In genomic region chr17:77882040-77882439, GRCh38 we compare ENCODE assay signal across 9 cellular contexts.
DNase-seq lines count a peak whose midpoint lies in the region; ATAC-seq, FAIRE-seq and TF ChIP-seq lines count a peak whose summit lies in the region.
"Had no signal": no experiment of that assay in that cellular context is flagged by ENCODE, and none has a peak within 500 bp of the region (broad histone marks: within the 10 kb centered on the region; RNA-seq: fewer than 3 reads in every experiment).

No MANE protein-coding gene starts in this region.

- H3K4me1 ChIP-seq in kidney (ENCODE audit: control insufficient read depth in 1 of 2, insufficient read depth in 1 of 2, low read depth in 1 of 2, low read length in 2 of 2) (peaks cover 0 to 23% of the 10 kb centered on the region in 2 donors), thyroid gland (peaks cover 0 to 32% of the 10 kb centered on the region in 2 donors)

- peak overlapping the region; percentile 95 for H3K27ac Mint-ChIP-seq in activated naive CD4-positive, alpha-beta T cell treated with anti-CD3 and anti-CD28 coated beads, Interleukin-2, amount 10 ng/mL, durations not matched to agents 7 days and 5 days
- no peak overlapping the region for H3K27ac Mint-ChIP-seq in WTC11

- H3K4me3 ChIP-seq in kidney (ENCODE audit: low read length in 2 of 2) (no peak overlapping the region), thyroid gland (replicated peaks in 1 of 3) (no peak overlapping the region)

- 80 to 86% methylated on average over 4 of the region's 4 CpGs for WGBS in thyroid gland, 2 donors

- CTCF ChIA-PET in activated naive CD4-positive, alpha-beta T cell treated with anti-CD3 and anti-CD28 coated beads, Interleukin-2, amount 10 ng/mL, durations not matched to agents 7 days and 5 days (lab: Charles Lee), result interaction anchor here (1.6 to 1.8 kb wide), 2 partner anchors 10 to 13 kb away, joined by 4 to 8 read pairs; no protein-coding TSS in a partner anchor
- CTCF ChIA-PET in WTC11 (lab: Charles Lee), result interaction anchor here (0.8 to 3.2 kb wide), 3 partner anchors 10 to 137 kb away, joined by 3 to 29 read pairs (median 3); no protein-coding TSS in a partner anchor

- intact Hi-C loops in kidney (cut with DNase I) (no loop called here), thyroid gland (cut with DNase I) (no loop called here)

- no peak for DNase-seq in activated naive CD4-positive, alpha-beta T cell treated with anti-CD3 and anti-CD28 coated beads, Interleukin-2, amount 10 ng/mL, durations not matched to agents 7 days and 5 days
- no peak for DNase-seq in activated naive CD4-positive, alpha-beta T cell treated with anti-CD3 and anti-CD28 coated beads, Interleukin-2, amount 50 U/mL, for 16 hours
- DNase-seq in WTC11 (ENCODE audit: low spot score), result no peak
- peak; percentile 14 for DNase-seq in kidney
- DNase-seq in substantia nigra (lab: John Stamatoyannopoulos, UW), result no peak
- DNase-seq in thyroid gland, result no peak
- DNase-seq in stimulated activated CD4-positive, alpha-beta T cell treated with anti-CD3 and anti-CD28 coated beads, Interleukin-4, amount 100 ng/mL, for 1 hour, result no peak
- DNase-seq in AML-193 (lab: John Stamatoyannopoulos, UW), result no peak
- DNase-seq: NCI-H187 treated with DMSO at 0.1 percent for 48 hours had no signal

- no peaks in the 10 kb centered on the region for H3K27me3 ChIP-seq in thyroid gland

- FAIRE-seq in kidney (lab: Jason Lieb, UNC), result no peak

- POLR2A ChIA-PET in WTC11 (lab: Charles Lee), result no interaction called here

- no peak overlapping the region for H3K27ac ChIP-seq in kidney (ENCODE audit: low read depth in 2 of 2, low read length in 2 of 2)
- H3K27ac ChIP-seq in substantia nigra (ENCODE audit: low read depth, low read length, poor library complexity, severe bottlenecking), result peak overlapping the region; percentile 55
- no peak overlapping the region for H3K27ac ChIP-seq in thyroid gland

- no peak for TF ChIP-seq CTCF in WTC11 (IDR thresholded peaks at IDR 0.05)
- TF ChIP-seq CTCF in kidney (IDR thresholded peaks at IDR 0.05; ENCODE audit: borderline replicate concordance, extremely low read depth, insufficient read depth), result no peak
- TF ChIP-seq CTCF in thyroid gland (IDR thresholded peaks at IDR 0.05), result no peak

- no peak for ATAC-seq in WTC11

- no peak overlapping the region for H3K9ac ChIP-seq in kidney (ENCODE audit: low read length in 2 of 2)

- H3K36me3 Mint-ChIP-seq in activated naive CD4-positive, alpha-beta T cell treated with anti-CD3 and anti-CD28 coated beads, Interleukin-2, amount 10 ng/mL, durations not matched to agents 7 days and 5 days, result no peaks in the 10 kb centered on the region
- H3K36me3 Mint-ChIP-seq in WTC11, result no peaks in the 10 kb centered on the region

- H3K4me1 Mint-ChIP-seq in activated naive CD4-positive, alpha-beta T cell treated with anti-CD3 and anti-CD28 coated beads, Interleukin-2, amount 10 ng/mL, durations not matched to agents 7 days and 5 days, result peaks cover 69% of the 10 kb centered on the region
- peaks cover 21% of the 10 kb centered on the region for H3K4me1 Mint-ChIP-seq in WTC11

- peaks cover 34% of the 10 kb centered on the region for H3K27me3 Mint-ChIP-seq in activated naive CD4-positive, alpha-beta T cell treated with anti-CD3 and anti-CD28 coated beads, Interleukin-2, amount 10 ng/mL, durations not matched to agents 7 days and 5 days
- peaks cover 15% of the 10 kb centered on the region for H3K27me3 Mint-ChIP-seq in WTC11 (ENCODE audit: low read depth)

- peak overlapping the region; percentile 78 for H3K4me3 Mint-ChIP-seq in activated naive CD4-positive, alpha-beta T cell treated with anti-CD3 and anti-CD28 coated beads, Interleukin-2, amount 10 ng/mL, durations not matched to agents 7 days and 5 days
- H3K4me3 Mint-ChIP-seq in WTC11, result no peak overlapping the region

- no peaks in the 10 kb centered on the region for H3K9me3 Mint-ChIP-seq in activated naive CD4-positive, alpha-beta T cell treated with anti-CD3 and anti-CD28 coated beads, Interleukin-2, amount 10 ng/mL, durations not matched to agents 7 days and 5 days
- H3K9me3 Mint-ChIP-seq in WTC11, result no peaks in the 10 kb centered on the region

- no peaks in the 10 kb centered on the region for H3K36me3 ChIP-seq in kidney (ENCODE audit: control insufficient read depth in 1 of 2, insufficient read depth in 2 of 2, low read length in 2 of 2)
- H3K36me3 ChIP-seq in thyroid gland, result no peaks in the 10 kb centered on the region

- TF ChIP-seq POLR2A in thyroid gland (IDR thresholded peaks at IDR 0.05), result no peak

- H3K9me3 ChIP-seq in kidney (ENCODE audit: control insufficient read depth in 1 of 2, low read length in 2 of 2) (no peaks in the 10 kb centered on the region), thyroid gland (no peaks in the 10 kb centered on the region)

TF ChIP-seq in WTC11, 78 proteins besides CTCF, POLR2A, EP300 and RAD21:
- peak; percentile 95; the same call in 1 of the 2 replicates for TF ChIP-seq ZBTB43 (CRISPR knock-in tag; IDR thresholded peaks at IDR 0.05)
- no peak for TF ChIP-seq ZSCAN18 (CRISPR knock-in tag; IDR thresholded peaks at IDR 0.05)
